In genomic region chr9:127838375-127839078, GRCh38 we compare ENCODE assay signal across 8 cellular contexts. TPM values are rescaled to one million over a fixed set of nuclear protein-coding genes. Genes with fewer than 3 reads are reported as not detected.
A peak's percentile ranks its signal among the peaks of the same experiment; 100 is the strongest.
DNase-seq lines count a peak whose midpoint lies in the region; ATAC-seq and TF ChIP-seq lines count a peak whose summit lies in the region.

No MANE protein-coding gene starts in this region.

- no peaks in the 10 kb centered on the region for H3K27me3 ChIP-seq in muscle layer of colon (ENCODE audit: control insufficient read depth in 1 of 2, insufficient read depth in 2 of 2, low read length in 2 of 2)

- H3K4me1 ChIP-seq in muscle layer of colon (ENCODE audit: insufficient read depth, low read length), result peaks cover 23% of the 10 kb centered on the region
- no peaks in the 10 kb centered on the region for H3K4me1 ChIP-seq in urinary bladder (ENCODE audit: insufficient read depth)

- H3K27ac ChIP-seq in muscle layer of colon (ENCODE audit: low read depth, low read length) (peak overlapping the region; percentile 63), urinary bladder (ENCODE audit: low read depth) (peak overlapping the region; percentile 76)

- no peak overlapping the region for H3K27ac Mint-ChIP-seq in activated naive CD8-positive, alpha-beta T cell treated with anti-CD3 and anti-CD28 coated beads for 36 hours

- peaks cover 8% of the 10 kb centered on the region for H3K4me1 Mint-ChIP-seq in activated naive CD8-positive, alpha-beta T cell treated with anti-CD3 and anti-CD28 coated beads for 36 hours

- no peaks in the 10 kb centered on the region for H3K36me3 Mint-ChIP-seq in activated naive CD8-positive, alpha-beta T cell treated with anti-CD3 and anti-CD28 coated beads for 36 hours

- no peaks in the 10 kb centered on the region for H3K9me3 ChIP-seq in muscle layer of colon (ENCODE audit: low read length)

- no peaks in the 10 kb centered on the region for H3K9me3 Mint-ChIP-seq in activated naive CD8-positive, alpha-beta T cell treated with anti-CD3 and anti-CD28 coated beads for 36 hours

- DNase-seq in epidermal melanocyte (ENCODE audit: insufficient read length, low spot score), result peak; percentile 59
- DNase-seq in effector CD4-positive, alpha-beta T cell, result no peak
- DNase-seq in activated naive CD8-positive, alpha-beta T cell treated with anti-CD3 and anti-CD28 coated beads for 36 hours, result no peak

- no peak for ATAC-seq in HG03280 (IDR thresholded peaks at IDR 0.05; ENCODE audit: unreplicated experiment)
- no peak for ATAC-seq in HG03460 (IDR thresholded peaks at IDR 0.05; ENCODE audit: unreplicated experiment)

- 34% methylated on average over 18 of the region's 18 CpGs for WGBS in urinary bladder

- H3K4me3 Mint-ChIP-seq in activated naive CD8-positive, alpha-beta T cell treated with anti-CD3 and anti-CD28 coated beads for 36 hours, result no peak overlapping the region

- no peaks in the 10 kb centered on the region for H3K36me3 ChIP-seq in muscle layer of colon (ENCODE audit: insufficient read depth, low read length)
- no peaks in the 10 kb centered on the region for H3K36me3 ChIP-seq in urinary bladder (ENCODE audit: insufficient read depth)

- H3K27me3 Mint-ChIP-seq in activated naive CD8-positive, alpha-beta T cell treated with anti-CD3 and anti-CD28 coated beads for 36 hours, result no peaks in the 10 kb centered on the region

- H3K4me3 ChIP-seq in muscle layer of colon (ENCODE audit: low read depth in 1 of 2, low read length in 2 of 2), result no peak overlapping the region
- H3K4me3 ChIP-seq in urinary bladder (ENCODE audit: low read depth, low read length), result no peak overlapping the region

- H3K9ac ChIP-seq in muscle layer of colon (ENCODE audit: low read length), result peak overlapping the region; percentile 9

TF ChIP-seq in PFSK-1, 5 proteins besides CTCF, POLR2A, EP300 and RAD21:
- TF ChIP-seq POLR2AphosphoS5 (IDR thresholded peaks at IDR 0.05; ENCODE audit: low read depth, low read length) (no peak), FOXP2 (optimal IDR thresholded peaks at IDR 0.05; ENCODE audit: borderline replicate concordance, extremely low read depth, extremely low read length, insufficient read depth) (peak; percentile 11)

RNA-seq across cellular contexts. Expression of gene ENG, which starts 15.9 kb away (rescaled TPM):
- 107 TPM for polyA plus RNA-seq in PFSK-1 (2012; ENCODE audit: insufficient read length, low read depth)
- 16.4 TPM for total RNA-seq in urinary bladder
- polyA plus RNA-seq in urinary bladder, result 196 TPM
- total RNA-seq in activated naive CD8-positive, alpha-beta T cell treated with anti-CD3 and anti-CD28 coated beads for 36 hours, result 10 to 100 TPM; 17.7 to 18.8 TPM

RNA-seq across cellular contexts. Expression of gene FPGS, which starts 35.8 kb away (rescaled TPM):
- 84.8 TPM for polyA plus RNA-seq in PFSK-1 (2012; ENCODE audit: insufficient read length, low read depth)
- total RNA-seq in urinary bladder, result 18.6 TPM
- polyA plus RNA-seq in urinary bladder, result 57.7 TPM
- total RNA-seq in activated naive CD8-positive, alpha-beta T cell treated with anti-CD3 and anti-CD28 coated beads for 36 hours, result 10 to 100 TPM; 86.3 to 88.0 TPM

RNA-seq across cellular contexts. Expression of gene AK1, which starts 38.9 kb away (rescaled TPM):
- polyA plus RNA-seq in PFSK-1 (2012; ENCODE audit: insufficient read length, low read depth), result 131 TPM
- 27.3 TPM for total RNA-seq in urinary bladder
- polyA plus RNA-seq in urinary bladder, result 57.2 TPM
- 10 to 100 TPM in 1 of 2 experiments, 1 to 10 TPM in 1; 9.9 to 11.7 TPM for total RNA-seq in activated naive CD8-positive, alpha-beta T cell treated with anti-CD3 and anti-CD28 coated beads for 36 hours

RNA-seq across cellular contexts. Expression of gene CDK9, which starts 52.7 kb away (rescaled TPM):
- polyA plus RNA-seq in PFSK-1 (2012; ENCODE audit: insufficient read length, low read depth), result 123 TPM
- 30.1 TPM for total RNA-seq in urinary bladder
- 66.2 TPM for polyA plus RNA-seq in urinary bladder
- 10 to 100 TPM; 85.2 to 94.2 TPM for total RNA-seq in activated naive CD8-positive, alpha-beta T cell treated with anti-CD3 and anti-CD28 coated beads for 36 hours
